Comparison of ENCODE assay signal across 10 cellular contexts in the genomic region with DNA sequence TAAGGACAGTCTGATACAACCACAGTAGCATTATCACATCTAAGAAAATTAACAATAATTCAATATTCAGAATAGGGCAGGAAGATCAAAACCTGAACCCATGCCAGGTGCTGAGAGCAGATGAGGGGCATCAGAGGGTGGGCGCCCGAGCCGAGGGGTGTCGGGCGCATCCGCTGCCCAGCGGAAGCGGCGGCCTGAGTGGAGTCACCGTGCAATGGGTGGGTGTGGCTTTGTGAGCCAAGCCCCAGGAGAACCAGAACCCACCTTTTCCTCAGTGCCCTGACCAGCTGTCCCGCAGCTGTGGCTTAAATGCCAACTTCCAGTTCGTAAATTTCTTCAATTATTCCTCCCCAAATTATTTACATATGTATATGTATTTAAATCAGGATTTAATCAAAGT. TPM values are rescaled to one million over a fixed set of nuclear protein-coding genes. Genes with fewer than 3 reads are reported as not detected.
DNase-seq lines count a peak whose midpoint lies in the region; ATAC-seq, FAIRE-seq and TF ChIP-seq lines count a peak whose summit lies in the region.
"Had no signal": no experiment of that assay in that cellular context is flagged by ENCODE, and none has a peak within 500 bp of the region (broad histone marks: within the 10 kb centered on the region; RNA-seq: fewer than 3 reads in every experiment).

No MANE protein-coding gene starts in this region.

- no peaks in the 10 kb centered on the region for H3K27me3 Mint-ChIP-seq in CD4-positive, alpha-beta memory T cell

- peak overlapping the region in 6 of 7 donors; percentile 10 to 87 (median 84) for H3K27ac Mint-ChIP-seq in CD4-positive, alpha-beta memory T cell

- H3K4me3 Mint-ChIP-seq in CD4-positive, alpha-beta memory T cell, result peak overlapping the region; percentile 34 to 78 (median 65)

- no peaks in the 10 kb centered on the region for H3K9me3 ChIP-seq in CD4-positive, alpha-beta memory T cell (ENCODE audit: control insufficient read depth in 1 of 2, low read length in 2 of 2)
- H3K9me3 ChIP-seq in OCI-LY7 (ENCODE audit: low read length), result no peaks in the 10 kb centered on the region
- H3K9me3 ChIP-seq in fibroblast of lung (ENCODE audit: control insufficient read depth, insufficient read depth, low read depth, low read length), result no peaks in the 10 kb centered on the region
- no peaks in the 10 kb centered on the region for H3K9me3 ChIP-seq in osteoblast (ENCODE audit: low read depth, low read length)

- no peaks in the 10 kb centered on the region for H3K36me3 ChIP-seq in CD4-positive, alpha-beta memory T cell (ENCODE audit: insufficient read depth, low read length)
- H3K36me3 ChIP-seq in OCI-LY7 (ENCODE audit: insufficient read depth, low read length), result no peaks in the 10 kb centered on the region
- no peaks in the 10 kb centered on the region for H3K36me3 ChIP-seq in fibroblast of lung (ENCODE audit: control insufficient read depth, insufficient read depth, low read length)
- H3K36me3 ChIP-seq in osteoblast (ENCODE audit: insufficient read depth, low read length), result no peaks in the 10 kb centered on the region
- H3K36me3 ChIP-seq: WERI-Rb-1 had no signal

- CTCF ChIA-PET in CD4-positive, alpha-beta memory T cell (lab: Charles Lee; ENCODE audit: partially characterized antibody), result interaction anchor here (1.0 to 2.7 kb wide), 5 partner anchors 22 to 96 kb away, joined by 3 to 15 read pairs (median 5); a partner anchor contains a TSS
- CTCF ChIA-PET in OCI-LY7 (lab: Charles Lee; ENCODE audit: unreplicated experiment), result no interaction called here

- intact Hi-C loops in CD4-positive, alpha-beta memory T cell (cut with micrococcal nuclease), result loop anchor here (1.0 to 5.0 kb wide), 2 partner anchors 40 to 78 kb away; a partner anchor contains a TSS
- intact Hi-C loops in OCI-LY7 (cut with micrococcal nuclease; ENCODE audit: unreplicated experiment), result no loop called here

- no peak for FAIRE-seq in H54 (lab: Jason Lieb, UNC)

- H3K4me1 ChIP-seq in CD4-positive, alpha-beta memory T cell (ENCODE audit: insufficient read depth, low read length), result peaks cover 16% of the 10 kb centered on the region
- peaks cover 26% of the 10 kb centered on the region for H3K4me1 ChIP-seq in OCI-LY7 (ENCODE audit: insufficient read depth, low read length, poor library complexity, severe bottlenecking)
- peaks cover 7% of the 10 kb centered on the region for H3K4me1 ChIP-seq in fibroblast of lung (ENCODE audit: control insufficient read depth, extremely low read depth, insufficient read depth, low read length)
- H3K4me1 ChIP-seq in osteoblast (ENCODE audit: insufficient read depth, low read length), result peaks cover 21% of the 10 kb centered on the region

- TF ChIP-seq CTCF in OCI-LY7 (conservative IDR thresholded peaks at IDR 0.05; ENCODE audit: low read length), result no peak
- TF ChIP-seq CTCF in fibroblast of lung (conservative IDR thresholded peaks at IDR 0.05 in 1 of 2, IDR thresholded peaks at IDR 0.05 in 1 of 2; ENCODE audit: low read depth in 1 of 2, low read length in 2 of 2), result no peak
- TF ChIP-seq CTCF in osteoblast (IDR thresholded peaks at IDR 0.05; ENCODE audit: extremely low read depth, low read depth, low read length), result no peak

- H3K27ac ChIP-seq in CD4-positive, alpha-beta memory T cell (ENCODE audit: low read depth, low read length), result peak overlapping the region; percentile 23
- H3K27ac ChIP-seq in OCI-LY7 (ENCODE audit: low read depth, low read length, poor library complexity, severe bottlenecking), result no peak overlapping the region
- no peak overlapping the region for H3K27ac ChIP-seq in fibroblast of lung (ENCODE audit: insufficient read depth, low read length)
- H3K27ac ChIP-seq in osteoblast (ENCODE audit: low read depth, low read length), result no peak overlapping the region
- H3K27ac ChIP-seq: WERI-Rb-1 had no signal

- BruUV-seq in OCI-LY7 (replicated peaks; lab: Mats Ljungman, UMichigan), result no TSS peak

- H3K4me1 Mint-ChIP-seq in CD4-positive, alpha-beta memory T cell, result peaks cover 9 to 30% (median 15%) of the 10 kb centered on the region in 4 donors

- no peak overlapping the region for H3K4me3 ChIP-seq in CD4-positive, alpha-beta memory T cell (ENCODE audit: low read length in 2 of 2)
- H3K4me3 ChIP-seq in OCI-LY7 (ENCODE audit: low read depth, low read length, poor library complexity, severe bottlenecking) (peak overlapping the region; percentile 61), fibroblast of lung (replicated peaks in 1 of 4; ENCODE audit: control extremely low read depth in 1 of 4, insufficient read depth in 1 of 4, low read depth in 3 of 4, low read length in 4 of 4) (peak overlapping the region in 3 of 4 experiments; percentile 10 to 65 (median 47)), osteoblast (ENCODE audit: insufficient read depth, low read length) (peak overlapping the region; percentile 68)

- POLR2A ChIA-PET in CD4-positive, alpha-beta memory T cell (lab: Charles Lee; ENCODE audit: partially characterized antibody), result interaction anchor here (0.8 to 2.1 kb wide), 9 partner anchors 27 to 322 kb away, joined by 3 to 17 read pairs (median 4); a partner anchor contains a TSS
- POLR2A ChIA-PET in OCI-LY7 (lab: Charles Lee), result no interaction called here

- H3K27me3 ChIP-seq in CD4-positive, alpha-beta memory T cell (ENCODE audit: insufficient read depth, low read length), result no peaks in the 10 kb centered on the region
- no peaks in the 10 kb centered on the region for H3K27me3 ChIP-seq in fibroblast of lung (ENCODE audit: control insufficient read depth, insufficient read depth, low read length)
- peaks cover 9% of the 10 kb centered on the region for H3K27me3 ChIP-seq in osteoblast (ENCODE audit: insufficient read depth, low read length)

- H3K9me3 Mint-ChIP-seq in CD4-positive, alpha-beta memory T cell, result no peaks in the 10 kb centered on the region

- H3K9me2 ChIP-seq in OCI-LY7 (ENCODE audit: insufficient read depth, low read length), result no peaks in the 10 kb centered on the region

- H4K20me1 ChIP-seq in OCI-LY7 (ENCODE audit: insufficient read depth, low read length), result no peaks in the 10 kb centered on the region; the same call in 1 of the 2 replicates
- no peaks in the 10 kb centered on the region for H4K20me1 ChIP-seq in fibroblast of lung (ENCODE audit: control insufficient read depth, extremely low read depth, insufficient read depth, low read length)
- H4K20me1 ChIP-seq in osteoblast (ENCODE audit: insufficient read depth, low read length), result no peaks in the 10 kb centered on the region

- H3K79me2 ChIP-seq in OCI-LY7 (ENCODE audit: insufficient read depth, low read depth, low read length) (no peaks in the 10 kb centered on the region), fibroblast of lung (ENCODE audit: control insufficient read depth, insufficient read depth, low read length) (no peaks in the 10 kb centered on the region), osteoblast (ENCODE audit: insufficient read depth, low read length) (no peaks in the 10 kb centered on the region)

- ATAC-seq in HG02623 (IDR thresholded peaks at IDR 0.05; ENCODE audit: unreplicated experiment) (no peak), esophagus mucosa (no peak), GM21717 (IDR thresholded peaks at IDR 0.05; ENCODE audit: unreplicated experiment) (no peak)

- no peak for TF ChIP-seq POLR2A in H54 (IDR thresholded peaks at IDR 0.05; ENCODE audit: low read depth, low read length)

- no peak overlapping the region for H3K9ac ChIP-seq in fibroblast of lung (ENCODE audit: insufficient read depth, low read length)

- no peak for DNase-seq in CD4-positive, alpha-beta memory T cell
- DNase-seq in OCI-LY7 (ENCODE audit: low spot score), result peak; percentile 10
- DNase-seq in fibroblast of lung (ENCODE audit: low read depth in 2 of 2), result no peak
- peak; percentile 48 for DNase-seq in osteoblast (ENCODE audit: insufficient read length, low spot score, missing footprints)
- DNase-seq in H54 (ENCODE audit: insufficient read length, low spot score), result no peak
- DNase-seq: NCI-H1417 treated with DMSO at 0.1 percent for 48 hours, WERI-Rb-1 had no signal

- peak overlapping the region; percentile 76 for H3K4me2 ChIP-seq in OCI-LY7 (ENCODE audit: low read length)
- H3K4me2 ChIP-seq in fibroblast of lung (ENCODE audit: extremely low read depth, insufficient read depth, low read length), result peak overlapping the region; percentile 88
- H3K4me2 ChIP-seq in osteoblast (ENCODE audit: insufficient read depth, low read length), result peak overlapping the region; percentile 94

- peaks cover 0 to 12% of the 10 kb centered on the region in 2 donors for H3K36me3 Mint-ChIP-seq in CD4-positive, alpha-beta memory T cell

- peak overlapping the region; percentile 53; the same call in 1 of the 2 replicates for H2AFZ ChIP-seq in OCI-LY7 (ENCODE audit: low read length)
- no peak overlapping the region for H2AFZ ChIP-seq in fibroblast of lung (ENCODE audit: low read length)
- peak overlapping the region; percentile 82 for H2AFZ ChIP-seq in osteoblast (ENCODE audit: low read length)

RNA-seq across cellular contexts. Expression of a gene that starts 1.1 kb away (rescaled TPM):
- total RNA-seq in CD4-positive, alpha-beta memory T cell, result 10 to 100 TPM; 45.1 to 49.8 TPM
- polyA plus RNA-seq in CD4-positive, alpha-beta memory T cell, result 1 to 10 TPM in 1 of 2 donors, under 1 TPM in 1; 0.02 to 1.2 TPM
- total RNA-seq in OCI-LY7 (2014; rRNA removed; shearing (Covaris generic)), result 14.2 and 18.3 TPM in 2 replicates
- 5.8 and 10.5 TPM in 2 replicates for total RNA-seq in OCI-LY7 (2022)
- total RNA-seq in fibroblast of lung, result 1.8 and 3.0 TPM in 2 replicates
- 0.72 and 1.9 TPM in 2 replicates for polyA plus RNA-seq in fibroblast of lung
- polyA plus RNA-seq in fibroblast of lung (2012), result 0.47 and 0.96 TPM in 2 replicates
- 3.8 and 8.9 TPM in 2 replicates for polyA minus RNA-seq in fibroblast of lung (ENCODE audit: low replicate concordance)
- 8.0 and 8.7 TPM in 2 replicates for total RNA-seq in osteoblast
- 1.6 TPM for total RNA-seq in esophagus mucosa

RNA-seq across cellular contexts. Expression of a gene that starts 29.6 kb away (rescaled TPM):
- 10 to 100 TPM; 29.4 to 35.1 TPM for total RNA-seq in CD4-positive, alpha-beta memory T cell
- polyA plus RNA-seq in CD4-positive, alpha-beta memory T cell, result 1 to 10 TPM; 4.9 to 9.7 TPM
- total RNA-seq in OCI-LY7 (2014; rRNA removed; shearing (Covaris generic)), result 24.5 and 28.1 TPM in 2 replicates
- total RNA-seq in OCI-LY7 (2022) (28.6 and 29.6 TPM in 2 replicates), fibroblast of lung (3.3 and 6.9 TPM in 2 replicates), osteoblast (13.8 and 15.0 TPM in 2 replicates), esophagus mucosa (7.2 TPM)
- polyA plus RNA-seq in fibroblast of lung, result 4.5 and 6.5 TPM in 2 replicates
- 4.8 and 9.9 TPM in 2 replicates for polyA plus RNA-seq in fibroblast of lung (2012)
- polyA minus RNA-seq in fibroblast of lung (ENCODE audit: low replicate concordance), result 6.9 and 8.5 TPM in 2 replicates

RNA-seq across cellular contexts. Expression of a gene that starts 38.7 kb away (rescaled TPM):
- total RNA-seq in CD4-positive, alpha-beta memory T cell, result 100 to 1,000 TPM; 149 to 150 TPM
- 100 to 1,000 TPM in 1 of 2 donors, 10 to 100 TPM in 1; 62.3 to 143 TPM for polyA plus RNA-seq in CD4-positive, alpha-beta memory T cell
- total RNA-seq in OCI-LY7 (2014; rRNA removed; shearing (Covaris generic)), result 27.8 and 38.5 TPM in 2 replicates
- total RNA-seq in OCI-LY7 (2022), result 66.2 and 67.9 TPM in 2 replicates
- 63.9 and 71.2 TPM in 2 replicates for total RNA-seq in fibroblast of lung
- polyA plus RNA-seq in fibroblast of lung, result 76.2 and 77.7 TPM in 2 replicates
- 60.8 and 63.2 TPM in 2 replicates for polyA plus RNA-seq in fibroblast of lung (2012)
- 40.1 and 47.7 TPM in 2 replicates for polyA minus RNA-seq in fibroblast of lung (ENCODE audit: low replicate concordance)
- total RNA-seq in osteoblast, result 54.2 and 58.3 TPM in 2 replicates
- total RNA-seq in esophagus mucosa, result 52.2 TPM

Comparison
In these comparisons a context has a peak if more than half of its experiments do, and no peak if none do; other contexts are left out.
1. DNase-seq: peak in OCI-LY7 (single experiment) and osteoblast (single experiment); none in CD4-positive, alpha-beta memory T cell (0 of 5), fibroblast of lung (0 of 2) and H54 (single experiment).
2. H3K4me3 ChIP-seq: peak in OCI-LY7 (single experiment), fibroblast of lung (3 of 4) and osteoblast (single experiment); none in CD4-positive, alpha-beta memory T cell (0 of 2).
3. Peak in every context shown above with its lines, with median percentiles within 50 percentile points of each other: H3K4me2 ChIP-seq.